ENCODE assay signal across 8 cellular contexts in genomic region chr14:49622022-49622607, GRCh38. TPM values are rescaled to one million over a fixed set of nuclear protein-coding genes. Genes with fewer than 3 reads are reported as not detected.
DNase-seq lines count a peak whose midpoint lies in the region; ATAC-seq and TF ChIP-seq lines count a peak whose summit lies in the region.

No MANE protein-coding gene starts in this region.

- ATAC-seq in CD4-positive, alpha-beta T cell (ENCODE audit: poor library complexity) = no peak
- ATAC-seq in HG03432 (IDR thresholded peaks at IDR 0.05; ENCODE audit: unreplicated experiment) (no peak), GM21526 (IDR thresholded peaks at IDR 0.05; ENCODE audit: low FRiP score, unreplicated experiment) (no peak)

- peak overlapping the region; percentile 100 for H3K27ac Mint-ChIP-seq in CD4-positive, alpha-beta T cell
- H3K27ac Mint-ChIP-seq in neural progenitor cell = no peak overlapping the region

- H3K4me3 ChIP-seq in Loucy (ENCODE audit: low read length, poor library complexity, severe bottlenecking) (peak overlapping the region; percentile 91), dorsolateral prefrontal cortex (peak overlapping the region; percentile 64 to 100 (median 92)), neural progenitor cell (peak overlapping the region; percentile 72)

- intact Hi-C loops in CD4-positive, alpha-beta T cell (cut with DNase I, micrococcal nuclease) = loop anchor here in 1 of 2 experiments (5.0 kb wide), 2 partner anchors 495 to 690 kb away; partner anchors contain the start of genes DMAC2L, L2HGDH and VCPKMT
- intact Hi-C loops in dorsolateral prefrontal cortex (cut with DNase I) = loop anchor here in 1 of 2 donors (5.0 kb wide), 1 partner anchor 35 kb away; the partner anchor contains the start of gene RPS29

- H3F3A ChIP-seq in Loucy (ENCODE audit: low read depth) (0 out of 2 replicates have a peak, but pooled peaks cover 10% of the 10 kb centered on the region), neural progenitor cell (ENCODE audit: low read depth) (peaks cover 48% of the 10 kb centered on the region)

- in situ Hi-C loops in GM13976 (cut with MboI; ENCODE audit: low sequenced_read_pairs, unreplicated experiment) = no loop called here

- H2AFZ ChIP-seq in Loucy (ENCODE audit: low read length) (no peak overlapping the region), neural progenitor cell (replicated peaks) (no peak overlapping the region)

- H3K36me3 ChIP-seq in Loucy (ENCODE audit: insufficient read depth, low read length) (peaks cover 14% of the 10 kb centered on the region; the same call in 1 of the 2 replicates), neural progenitor cell (peaks cover 25% of the 10 kb centered on the region)

- peaks cover 79% of the 10 kb centered on the region for H3K4me1 Mint-ChIP-seq in CD4-positive, alpha-beta T cell (ENCODE audit: low read depth)
- peaks cover 34% of the 10 kb centered on the region for H3K4me1 Mint-ChIP-seq in neural progenitor cell

- H3K4me3 Mint-ChIP-seq in CD4-positive, alpha-beta T cell = peak overlapping the region; percentile 99
- H3K4me3 Mint-ChIP-seq in neural progenitor cell = peak overlapping the region; percentile 100

- no peak for TF ChIP-seq CTCF in CD4-positive, alpha-beta T cell (IDR thresholded peaks at IDR 0.05)
- TF ChIP-seq CTCF in Loucy (conservative IDR thresholded peaks at IDR 0.05; ENCODE audit: low read length) = no peak
- no peak for TF ChIP-seq CTCF in dorsolateral prefrontal cortex (IDR thresholded peaks at IDR 0.05 in 54 of 56, conservative IDR thresholded peaks at IDR 0.05 in 2 of 56; ENCODE audit: low read depth in 1 of 56, partially characterized antibody in 56 of 56)
- TF ChIP-seq CTCF in neural progenitor cell (IDR thresholded peaks at IDR 0.05) = no peak
- no peak for TF ChIP-seq CTCF in GM10266 (IDR thresholded peaks at IDR 0.05; ENCODE audit: control insufficient read depth, insufficient read depth, low read depth, missing control alignments)
- no peak for TF ChIP-seq CTCF in GM13976 (IDR thresholded peaks at IDR 0.05; ENCODE audit: borderline replicate concordance, control extremely low read depth, extremely low read depth, insufficient read depth, missing control alignments)

- no peak for DNase-seq in CD4-positive, alpha-beta T cell
- DNase-seq in dorsolateral prefrontal cortex (no peak), neural progenitor cell (ENCODE audit: low spot score) (no peak), GM10266 (ENCODE audit: extremely low spot score) (no peak), GM13976 (ENCODE audit: low spot score) (no peak)

- no peaks in the 10 kb centered on the region for H3K27me3 Mint-ChIP-seq in CD4-positive, alpha-beta T cell
- H3K27me3 Mint-ChIP-seq in neural progenitor cell (ENCODE audit: insufficient read depth, low read depth) = peaks cover 5% of the 10 kb centered on the region

- no peaks in the 10 kb centered on the region for H3K9me3 Mint-ChIP-seq in CD4-positive, alpha-beta T cell
- H3K9me3 Mint-ChIP-seq in neural progenitor cell = no peaks in the 10 kb centered on the region

- POLR2A ChIA-PET in CD4-positive, alpha-beta T cell (lab: Charles Lee) = interaction anchor here (2.7 to 6.2 kb wide), 5 partner anchors 12 to 240 kb away, joined by 45 to 350 read pairs (median 140); partner anchors contain the start of genes DNAAF2, KLHDC2, LRR1 and RPS29

- H3K9ac ChIP-seq in Loucy (ENCODE audit: low read depth, low read length, poor library complexity, severe bottlenecking) (peak overlapping the region; percentile 96), neural progenitor cell (no peak overlapping the region)

- H3K4me2 ChIP-seq in Loucy (ENCODE audit: low read depth, low read length, poor library complexity, severe bottlenecking) (peak overlapping the region; percentile 98), neural progenitor cell (peak overlapping the region; percentile 95)

- H3K27ac ChIP-seq in CD4-positive, alpha-beta T cell (ENCODE audit: low read depth, low read length) = peak overlapping the region; percentile 98
- H3K27ac ChIP-seq in dorsolateral prefrontal cortex (peak overlapping the region in 9 of 59 donors; percentile 14 to 98 (median 96)), neural progenitor cell (no peak overlapping the region)

- no peaks in the 10 kb centered on the region for H3K9me3 ChIP-seq in CD4-positive, alpha-beta T cell (ENCODE audit: control insufficient read depth, low read length)
- H3K9me3 ChIP-seq in Loucy (ENCODE audit: insufficient read depth, low read depth, low read length) (no peaks in the 10 kb centered on the region), neural progenitor cell (ENCODE audit: low read depth) (no peaks in the 10 kb centered on the region)

- no peaks in the 10 kb centered on the region for H3K9me2 ChIP-seq in Loucy (replicated peaks; ENCODE audit: low read depth, low read length)

- H3K36me3 Mint-ChIP-seq in CD4-positive, alpha-beta T cell (ENCODE audit: low read depth) = peaks cover 54% of the 10 kb centered on the region
- H3K36me3 Mint-ChIP-seq in neural progenitor cell = peaks cover 22% of the 10 kb centered on the region

- peaks cover 46% of the 10 kb centered on the region for H3K4me1 ChIP-seq in Loucy (ENCODE audit: insufficient read depth, low read length, poor library complexity, severe bottlenecking)
- H3K4me1 ChIP-seq in neural progenitor cell = peaks cover 22% of the 10 kb centered on the region

- peaks cover 84% of the 10 kb centered on the region for H3K79me2 ChIP-seq in Loucy (ENCODE audit: insufficient read depth, low read length)
- peaks cover 72% of the 10 kb centered on the region for H3K79me2 ChIP-seq in neural progenitor cell (ENCODE audit: low read depth)

- CTCF ChIA-PET in CD4-positive, alpha-beta T cell (lab: Charles Lee) = interaction anchor here (3.4 to 7.4 kb wide), 2 partner anchors 11 to 35 kb away, joined by 40 to 168 read pairs; partner anchors contain the start of genes DNAAF2 and RPS29

- H4K20me1 ChIP-seq in Loucy (ENCODE audit: insufficient read depth, low read length, poor library complexity, severe bottlenecking) (peaks cover 76% of the 10 kb centered on the region), neural progenitor cell (ENCODE audit: low read depth) (peaks cover 57% of the 10 kb centered on the region)

- H3K27me3 ChIP-seq in CD4-positive, alpha-beta T cell (ENCODE audit: control insufficient read depth, insufficient read depth, low read length) = no peaks in the 10 kb centered on the region
- no peaks in the 10 kb centered on the region for H3K27me3 ChIP-seq in Loucy (ENCODE audit: insufficient read depth, low read length, poor library complexity, severe bottlenecking)
- no peaks in the 10 kb centered on the region for H3K27me3 ChIP-seq in dorsolateral prefrontal cortex
- H3K27me3 ChIP-seq in neural progenitor cell = no peaks in the 10 kb centered on the region

RNA-seq across cellular contexts. Expression of gene MGAT2, which starts 1.5 kb away (rescaled TPM):
- total RNA-seq in CD4-positive, alpha-beta T cell = 10 to 100 TPM; 15.0 to 15.1 TPM
- total RNA-seq in dorsolateral prefrontal cortex = 10 to 100 TPM in 82 of 120 experiments, 1 to 10 TPM in 38; 6.7 to 13.7 (median 10.6) TPM
- total RNA-seq in neural progenitor cell (ENCODE audit: low replicate concordance) = 30.3 and 31.7 TPM in 2 replicates

RNA-seq across cellular contexts. Expression of gene RPL36AL, which starts 1.7 kb away (rescaled TPM):
- total RNA-seq in CD4-positive, alpha-beta T cell = 100 to 1,000 TPM; 339 to 370 TPM
- total RNA-seq in dorsolateral prefrontal cortex (100 to 1,000 TPM in 41 of 120 experiments, 10 to 100 TPM in 79; 70.0 to 141 (median 96.5) TPM), neural progenitor cell (ENCODE audit: low replicate concordance) (130 and 170 TPM in 2 replicates)

RNA-seq across cellular contexts. Expression of gene DNAAF2, which starts 12.9 kb away (rescaled TPM):
- 1 to 10 TPM; 7.5 to 8.0 TPM for total RNA-seq in CD4-positive, alpha-beta T cell
- total RNA-seq in dorsolateral prefrontal cortex = 1 to 10 TPM; 3.8 to 9.2 (median 6.3) TPM
- total RNA-seq in neural progenitor cell (ENCODE audit: low replicate concordance) = 29.0 and 35.1 TPM in 2 replicates

RNA-seq across cellular contexts. Expression of gene LRR1, which starts 23.4 kb away (rescaled TPM):
- total RNA-seq in CD4-positive, alpha-beta T cell = 1 to 10 TPM; 3.2 to 5.8 TPM
- total RNA-seq in dorsolateral prefrontal cortex = 10 to 100 TPM in 1 of 120 experiments, 1 to 10 TPM in 116, under 1 TPM in 3; 0.89 to 10.9 (median 3.8) TPM
- total RNA-seq in neural progenitor cell (ENCODE audit: low replicate concordance) = 25.1 and 35.2 TPM in 2 replicates

RNA-seq across cellular contexts. Expression of gene RPS29, which starts 35.9 kb away (rescaled TPM):
- 1,000 to 10,000 TPM; 3,356 to 3,996 TPM for total RNA-seq in CD4-positive, alpha-beta T cell
- total RNA-seq in dorsolateral prefrontal cortex = 100 to 1,000 TPM; 199 to 551 (median 360) TPM
- total RNA-seq in neural progenitor cell (ENCODE audit: low replicate concordance) = 5,636 and 6,941 TPM in 2 replicates
